12 cellular contexts compared by ENCODE assay signal in genomic region chr21:46142581-46143473, GRCh38. TPM values are rescaled to one million over a fixed set of nuclear protein-coding genes. Genes with fewer than 3 reads are reported as not detected.
DNase-seq lines count a peak whose midpoint lies in the region; ATAC-seq and TF ChIP-seq lines count a peak whose summit lies in the region.
"Had no signal": no experiment of that assay in that cellular context is flagged by ENCODE, and none has a peak within 500 bp of the region (broad histone marks: within the 10 kb centered on the region; RNA-seq: fewer than 3 reads in every experiment).

No MANE protein-coding gene starts in this region.

- H2BK20ac ChIP-seq in IMR-90 (ENCODE audit: low read depth, low read length) = no peak overlapping the region

- no peak overlapping the region for H3K4me3 ChIP-seq in IMR-90 (ENCODE audit: insufficient read depth, low read depth, low read length)
- peak overlapping the region; percentile 23 for H3K4me3 ChIP-seq in cardiac muscle cell
- H3K4me3 ChIP-seq in psoas muscle = no peak overlapping the region
- no peak overlapping the region for H3K4me3 ChIP-seq in mammary epithelial cell (replicated peaks in 1 of 3; ENCODE audit: insufficient read depth in 1 of 3, low read depth in 2 of 3, low read length in 3 of 3)

- H3K27me3 ChIP-seq in IMR-90 (ENCODE audit: control insufficient read depth, insufficient read depth, low read length) = no peaks in the 10 kb centered on the region
- H3K27me3 ChIP-seq in cardiac muscle cell = peaks cover 20% of the 10 kb centered on the region
- H3K27me3 ChIP-seq in psoas muscle (ENCODE audit: insufficient read depth in 3 of 3, low read length in 2 of 3) = no peaks in the 10 kb centered on the region
- H3K27me3 ChIP-seq in mammary epithelial cell (ENCODE audit: insufficient read depth, low read length) = no peaks in the 10 kb centered on the region

- H2BK120ac ChIP-seq in IMR-90 (ENCODE audit: low read depth, low read length) = no peak overlapping the region

- no peaks in the 10 kb centered on the region for H3K9me3 Mint-ChIP-seq in Calu3 (ENCODE audit: low read depth, unreplicated experiment)
- H3K9me3 Mint-ChIP-seq: activated B cell treated with CpG ODN at 0.5 μM for 24 hours; CD8-positive, alpha-beta T cell had no signal

- no peak overlapping the region for H3K56ac ChIP-seq in IMR-90 (ENCODE audit: extremely low read depth, insufficient read depth, low read length)

- H3K36me3 Mint-ChIP-seq in Calu3 (ENCODE audit: insufficient read depth, unreplicated experiment) = peaks cover 8% of the 10 kb centered on the region

- no peak overlapping the region for H3K27ac Mint-ChIP-seq in Calu3 (ENCODE audit: unreplicated experiment)

- no peak overlapping the region for H3K9ac ChIP-seq in IMR-90 (ENCODE audit: low read depth, low read length)
- H3K9ac ChIP-seq in mammary epithelial cell (ENCODE audit: insufficient read depth, low read length) = no peak overlapping the region

- no peaks in the 10 kb centered on the region for H3K79me1 ChIP-seq in IMR-90 (ENCODE audit: low read depth in 1 of 2, low read length in 2 of 2)

- H2AFZ ChIP-seq in IMR-90 (replicated peaks; ENCODE audit: low read length, poor library complexity) = peak overlapping the region; percentile 67
- H2AFZ ChIP-seq in mammary epithelial cell (ENCODE audit: low read depth, low read length) = no peak overlapping the region

- H3K4me2 ChIP-seq in IMR-90 (ENCODE audit: low read depth, low read length) = no peak overlapping the region
- H3K4me2 ChIP-seq in mammary epithelial cell (ENCODE audit: insufficient read depth, low read depth, low read length) = no peak overlapping the region

- no peak overlapping the region for H2BK15ac ChIP-seq in IMR-90 (ENCODE audit: low read depth, low read length)

- H3K4me1 ChIP-seq in IMR-90 (ENCODE audit: control insufficient read depth, insufficient read depth, low read length) (0 out of 2 replicates have a peak, but pooled peaks cover 2% of the 10 kb centered on the region), cardiac muscle cell (ENCODE audit: low read depth) (no peaks in the 10 kb centered on the region), psoas muscle (no peaks in the 10 kb centered on the region), mammary epithelial cell (ENCODE audit: insufficient read depth, low read length) (peaks cover 4% of the 10 kb centered on the region)

- H3K4me1 Mint-ChIP-seq in Calu3 (ENCODE audit: low read depth, unreplicated experiment) = peaks cover 11% of the 10 kb centered on the region

- POLR2A ChIA-PET in IMR-90 (lab: Charles Lee; ENCODE audit: unreplicated experiment) = no interaction called here

- no peak overlapping the region for H2BK5ac ChIP-seq in IMR-90 (ENCODE audit: low read depth, low read length, poor library complexity, severe bottlenecking)

- ATAC-seq in IMR-90 (ENCODE audit: low read depth) (no peak), psoas muscle (peak in 1 of 4 donors; percentile 22), GM18909 (IDR thresholded peaks at IDR 0.05; ENCODE audit: poor library complexity, unreplicated experiment) (no peak)

- TF ChIP-seq CTCF in Calu3 (IDR thresholded peaks at IDR 0.05; ENCODE audit: unreplicated experiment) (no peak), IMR-90 (conservative IDR thresholded peaks at IDR 0.05; ENCODE audit: low read depth, low read length) (no peak), cardiac muscle cell (IDR thresholded peaks at IDR 0.05; ENCODE audit: low read depth, low read length) (no peak), psoas muscle (IDR thresholded peaks at IDR 0.05) (no peak), mammary epithelial cell (conservative IDR thresholded peaks at IDR 0.05 in 1 of 2, IDR thresholded peaks at IDR 0.05 in 1 of 2; ENCODE audit: extremely low read depth in 1 of 2, insufficient read depth in 1 of 2, low read depth in 1 of 2, low read length in 2 of 2) (no peak)

- in situ Hi-C loops in IMR-90 (cut with MboI; ENCODE audit: low sequenced_read_pairs) = no loop called here
- in situ Hi-C loops in mammary epithelial cell (cut with MboI; ENCODE audit: low sequenced_read_pairs in 2 of 2) = no loop called here

- no peak overlapping the region for H3K18ac ChIP-seq in IMR-90 (ENCODE audit: low read depth, low read length)

- peaks cover 15% of the 10 kb centered on the region for H3K27me3 Mint-ChIP-seq in Calu3 (ENCODE audit: unreplicated experiment)

- H4K5ac ChIP-seq in IMR-90 (ENCODE audit: low read depth, low read length) = no peak overlapping the region

- no peak overlapping the region; the same call in 1 of the 2 replicates for H3K23ac ChIP-seq in IMR-90 (ENCODE audit: low read depth, low read length)

- CTCF ChIA-PET in Calu3 (lab: Charles Lee) = interaction anchor here (0.6 to 1.6 kb wide), 9 partner anchors 10 to 244 kb away, joined by 3 to 20 read pairs (median 5); partner anchors contain the start of genes COL6A1, MCM3AP and YBEY
- CTCF ChIA-PET in IMR-90 (lab: Yijun Ruan, JAX) = interaction anchor here (0.6 to 1.6 kb wide), 6 partner anchors 10 to 216 kb away, joined by 3 to 13 read pairs (median 6); no protein-coding TSS in a partner anchor
- CTCF ChIA-PET in mammary epithelial cell (lab: Charles Lee; ENCODE audit: low non-redundant PET) = interaction anchor here (0.5 to 0.9 kb wide), 6 partner anchors 238 to 527 kb away, joined by 3 to 19 read pairs (median 6); partner anchors contain the start of gene PRMT2

- H2AK9ac ChIP-seq in IMR-90 (replicated peaks; ENCODE audit: low read depth, low read length, poor library complexity) = peak overlapping the region; percentile 72

- intact Hi-C loops in Calu3 (cut with micrococcal nuclease; ENCODE audit: unreplicated experiment) = loop anchor here (10.0 kb wide), 1 partner anchor 82 kb away; the partner anchor contains the start of gene LSS
- intact Hi-C loops in IMR-90 (cut with micrococcal nuclease) = loop anchor here (1.0 kb wide), 1 partner anchor 85 kb away; the partner anchor contains the start of gene LSS
- intact Hi-C loops in psoas muscle (cut with DNase I) = loop anchor here in 1 of 2 donors (5.0 to 10.0 kb wide), 2 partner anchors 84 to 142 kb away; partner anchors contain the start of genes LSS, MCM3AP and YBEY
- intact Hi-C loops in mammary epithelial cell (cut with micrococcal nuclease) = loop anchor here (1.0 to 5.0 kb wide), 4 partner anchors 85 to 314 kb away; partner anchors contain the start of genes DIP2A and LSS

- H4K8ac ChIP-seq in IMR-90 (ENCODE audit: low read depth in 2 of 2, low read length in 2 of 2) = no peak overlapping the region

- peak overlapping the region; percentile 34; the same call in 1 of the 2 replicates for H3K4ac ChIP-seq in IMR-90 (ENCODE audit: low read depth, low read length)

- no peak for TF ChIP-seq POLR2A in IMR-90 (IDR thresholded peaks at IDR 0.05; ENCODE audit: low read depth, low read length)

- no peaks in the 10 kb centered on the region for H4K20me1 ChIP-seq in IMR-90 (ENCODE audit: insufficient read depth, low read length)
- H4K20me1 ChIP-seq in mammary epithelial cell (ENCODE audit: insufficient read depth, low read length) = no peaks in the 10 kb centered on the region

- no peak for TF ChIP-seq RAD21 in IMR-90 (IDR thresholded peaks at IDR 0.05; ENCODE audit: low read length)

- H3K27ac ChIP-seq in IMR-90 (ENCODE audit: insufficient read depth, low read length) = no peak overlapping the region
- H3K27ac ChIP-seq in cardiac muscle cell = no peak overlapping the region
- H3K27ac ChIP-seq in psoas muscle = no peak overlapping the region
- no peak overlapping the region for H3K27ac ChIP-seq in mammary epithelial cell (ENCODE audit: insufficient read depth, low read depth, low read length)

- no TSS peak for BruUV-seq in Calu3 (replicated peaks; lab: Mats Ljungman, UMichigan)
- BruUV-seq in IMR-90 (replicated peaks; lab: Mats Ljungman, UMichigan) = no TSS peak
- no TSS peak for BruUV-seq in mammary epithelial cell (replicated peaks; lab: Mats Ljungman, UMichigan)

- dilution Hi-C loops in IMR-90 (cut with HindIII; ENCODE audit: low sequenced_read_pairs, unreplicated experiment) (no loop called here), mammary epithelial cell (cut with HindIII; ENCODE audit: low sequenced_read_pairs) (no loop called here)

- H3K4me3 Mint-ChIP-seq in Calu3 (ENCODE audit: low read depth, unreplicated experiment) = peak overlapping the region; percentile 65

- no peaks in the 10 kb centered on the region for H3K79me2 ChIP-seq in mammary epithelial cell (ENCODE audit: insufficient read depth, low read length)

- H3K9me3 ChIP-seq in IMR-90 (ENCODE audit: control insufficient read depth, insufficient read depth, low read length) = no peaks in the 10 kb centered on the region
- H3K9me3 ChIP-seq in cardiac muscle cell (ENCODE audit: low read depth) = no peaks in the 10 kb centered on the region
- H3K9me3 ChIP-seq in psoas muscle = no peaks in the 10 kb centered on the region
- H3K9me3 ChIP-seq in mammary epithelial cell (replicated peaks; ENCODE audit: insufficient read depth, low read length) = no peaks in the 10 kb centered on the region

- H2AK5ac ChIP-seq in IMR-90 (ENCODE audit: low read depth, low read length) = peak overlapping the region; percentile 54; the same call in 1 of the 2 replicates

- no peaks in the 10 kb centered on the region for H3K9me1 ChIP-seq in IMR-90 (ENCODE audit: insufficient read depth, low read length)

- no peak overlapping the region for H4K91ac ChIP-seq in IMR-90 (ENCODE audit: insufficient read depth, low read depth, low read length)

- no peak for DNase-seq in Calu3
- no peak for DNase-seq in IMR-90
- DNase-seq in cardiac muscle cell (ENCODE audit: low read depth in 1 of 2, low spot score in 1 of 2) = no peak
- peak; percentile 12 to 30 for DNase-seq in psoas muscle
- DNase-seq in DMS153 treated with DMSO at 0.1 percent for 48 hours (lab: John Stamatoyannopoulos, UW; ENCODE audit: unreplicated experiment) = no peak
- DNase-seq in mammary epithelial cell = no peak
- DNase-seq: activated gamma-delta T cell had no signal

- H3K36me3 ChIP-seq in IMR-90 (ENCODE audit: control insufficient read depth, insufficient read depth, low read length) = no peaks in the 10 kb centered on the region
- no peaks in the 10 kb centered on the region for H3K36me3 ChIP-seq in cardiac muscle cell
- H3K36me3 ChIP-seq in psoas muscle (ENCODE audit: insufficient read depth in 1 of 2, low read depth in 1 of 2) = no peaks in the 10 kb centered on the region
- H3K36me3 ChIP-seq in mammary epithelial cell (ENCODE audit: insufficient read depth, low read length) = no peaks in the 10 kb centered on the region
- H3K36me3 ChIP-seq: HAP-1 had no signal

- WGBS in IMR-90 (ENCODE audit: extremely low coverage in 2 of 2, insufficient read length in 1 of 2), 2 experiments = 82% methylated on average over 9 of the region's 21 CpGs; no CpG with 5 or more reads in 1 of the 2 experiments
- 82 to 88% (median 86%) methylated on average over 21 of the region's 21 CpGs for WGBS in psoas muscle, 3 donors
- WGBS in mammary epithelial cell (ENCODE audit: low coverage, missing lambda C conversion rate) = 76% methylated on average over 15 of the region's 21 CpGs

- no peak overlapping the region for H3K14ac ChIP-seq in IMR-90 (replicated peaks; ENCODE audit: low read depth, low read length)

RNA-seq across cellular contexts. Expression of gene FTCD, which starts 12.6 kb away (rescaled TPM):
- 0.31 and 1.3 TPM in 2 replicates for total RNA-seq in Calu3 (2022)
- total RNA-seq in IMR-90 (2012; rRNA removed) = not detected in 2 replicates
- 0.19 and 0.55 TPM in 2 replicates for polyA plus RNA-seq in IMR-90 (2012; rRNA removed)
- 0.16 and 0.28 TPM in 2 replicates for polyA plus RNA-seq in IMR-90 (2012; cell fraction: cytosol; rRNA removed)
- polyA plus RNA-seq in IMR-90 (2012; cell fraction: nucleus; rRNA removed; ENCODE audit: low replicate concordance) = 2.0 and 4.9 TPM in 2 replicates
- total RNA-seq in cardiac muscle cell = 9.5 and 18.9 TPM in 2 replicates
- polyA plus RNA-seq in cardiac muscle cell = 27.4 and 31.1 TPM in 2 replicates
- 1 to 10 TPM in 1 of 4 donors, under 1 TPM in 1, not detected in 2; 0.16 to 2.0 TPM for total RNA-seq in psoas muscle
- polyA plus RNA-seq in psoas muscle = under 1 TPM in 2 of 3 donors, not detected in 1; 0.03 to 0.09 TPM
- under 1 TPM in 1 of 2 donors, not detected in 1; 0.50 TPM for total RNA-seq in mammary epithelial cell
- polyA plus RNA-seq in mammary epithelial cell = not detected
- polyA minus RNA-seq in mammary epithelial cell = not detected

RNA-seq across cellular contexts. Expression of gene SPATC1L, which starts 41.4 kb away (rescaled TPM):
- 4.4 and 5.5 TPM in 2 replicates for total RNA-seq in Calu3 (2022)
- 3.1 and 3.8 TPM in 2 replicates for total RNA-seq in IMR-90 (2012; rRNA removed)
- 17.2 and 23.4 TPM in 2 replicates for polyA plus RNA-seq in IMR-90 (2012; rRNA removed)
- polyA plus RNA-seq in IMR-90 (2012; cell fraction: cytosol; rRNA removed) = 28.0 and 38.2 TPM in 2 replicates
- polyA plus RNA-seq in IMR-90 (2012; cell fraction: nucleus; rRNA removed; ENCODE audit: low replicate concordance) = 19.7 and 57.2 TPM in 2 replicates
- total RNA-seq in cardiac muscle cell = 45.7 and 58.8 TPM in 2 replicates
- polyA plus RNA-seq in cardiac muscle cell = 63.0 and 69.2 TPM in 2 replicates
- total RNA-seq in psoas muscle = 1 to 10 TPM; 1.9 to 4.6 (median 3.2) TPM
- 1 to 10 TPM; 3.7 to 6.0 (median 4.6) TPM for polyA plus RNA-seq in psoas muscle
- total RNA-seq in mammary epithelial cell = 1 to 10 TPM in 1 of 2 donors, under 1 TPM in 1; 0.26 to 5.0 TPM
- polyA plus RNA-seq in mammary epithelial cell = 6.2 TPM
- polyA minus RNA-seq in mammary epithelial cell = 6.0 TPM

RNA-seq across cellular contexts. Expression of gene COL6A2, which starts 44.9 kb away (rescaled TPM):
- 3.4 and 3.8 TPM in 2 replicates for total RNA-seq in Calu3 (2022)
- 208 and 222 TPM in 2 replicates for total RNA-seq in IMR-90 (2012; rRNA removed)
- 1,065 and 1,165 TPM in 2 replicates for polyA plus RNA-seq in IMR-90 (2012; rRNA removed)
- polyA plus RNA-seq in IMR-90 (2012; cell fraction: cytosol; rRNA removed) = 753 and 1,846 TPM in 2 replicates
- 2,830 and 5,552 TPM in 2 replicates for polyA plus RNA-seq in IMR-90 (2012; cell fraction: nucleus; rRNA removed; ENCODE audit: low replicate concordance)
- 212 and 260 TPM in 2 replicates for total RNA-seq in cardiac muscle cell
- polyA plus RNA-seq in cardiac muscle cell = 153 and 216 TPM in 2 replicates
- 100 to 1,000 TPM in 2 of 4 donors, 10 to 100 TPM in 2; 56.2 to 122 (median 90.4) TPM for total RNA-seq in psoas muscle
- 10 to 100 TPM; 29.8 to 58.8 (median 47.1) TPM for polyA plus RNA-seq in psoas muscle
- total RNA-seq in mammary epithelial cell = 10 to 100 TPM in 1 of 2 donors, under 1 TPM in 1; 0.87 to 47.0 TPM
- polyA plus RNA-seq in mammary epithelial cell = 0.74 TPM
- not detected for polyA minus RNA-seq in mammary epithelial cell
- total RNA-seq: OCI-LY7 had no signal

Comparison
In these comparisons a context has a peak if more than half of its experiments do, and no peak if none do; other contexts are left out.
1. DNase-seq: peak in psoas muscle (2 of 2); none in Calu3 (single experiment), IMR-90 (single experiment), cardiac muscle cell (0 of 2), DMS153 treated with DMSO at 0.1 percent for 48 hours (single experiment) and mammary epithelial cell (single experiment).